24 cellular contexts compared by ENCODE assay signal in the genomic region with DNA sequence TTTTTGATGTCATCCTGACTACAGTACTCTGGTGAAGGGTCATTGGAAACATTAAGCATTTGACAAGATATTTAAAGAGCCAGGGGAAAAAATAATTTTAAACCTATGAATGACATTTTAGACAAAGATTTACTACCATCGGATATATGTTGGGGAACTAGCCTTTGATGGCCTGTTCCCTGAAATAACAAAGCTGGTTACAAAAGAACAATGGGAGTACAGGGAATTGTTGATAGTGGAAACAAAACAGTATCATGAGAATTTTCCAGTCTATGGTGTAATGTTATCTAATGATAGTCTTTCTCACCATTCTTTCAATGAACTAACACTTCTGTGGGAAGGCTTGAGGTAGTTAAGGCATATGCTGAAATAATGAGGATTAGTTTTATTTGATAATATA.
"Had no signal": no experiment of that assay in that cellular context is flagged by ENCODE, and none has a peak within 500 bp of the region (broad histone marks: within the 10 kb centered on the region; RNA-seq: fewer than 3 reads in every experiment).

No MANE protein-coding gene starts in this region.

- H3K4me1 Mint-ChIP-seq: activated B cell treated with CpG ODN at 0.5 μM for 24 hours; activated CD4-positive, alpha-beta T cell treated with anti-CD3 and anti-CD28 coated beads, Interleukin-2, amount 10 ng/mL, durations not matched to agents 24 days and 14 days; activated CD8-positive, alpha-beta memory T cell treated with anti-CD3 and anti-CD28 coated beads, Interleukin-2, amount 10 ng/mL, durations not matched to agents 7 days and 5 days; activated naive CD8-positive, alpha-beta T cell treated with anti-CD3 and anti-CD28 coated beads, Interleukin-2, amount 50 U/mL, for 24 hours; T-helper 17 cell had no signal

- DNase-seq: activated B cell treated with CpG ODN at 0.5 μM for 24 hours; activated CD4-positive, alpha-beta T cell treated with anti-CD3 and anti-CD28 coated beads for 1 hour; activated CD4-positive, alpha-beta T cell treated with anti-CD3 and anti-CD28 coated beads, Interleukin-2, amount 10 ng/mL, durations not matched to agents 24 days and 14 days; activated CD4-positive, alpha-beta T cell treated with anti-CD3 and anti-CD28 coated beads, Interleukin-2, amount 50 U/mL, for 48 hours; activated CD8-positive, alpha-beta memory T cell treated with anti-CD3 and anti-CD28 coated beads, Interleukin-2, amount 10 ng/mL, durations not matched to agents 7 days and 5 days; activated effector memory CD4-positive, alpha-beta T cell treated with Interleukin-2 at 50 U/mL for 16 hours; activated naive CD4-positive, alpha-beta T cell; activated naive CD8-positive, alpha-beta T cell treated with anti-CD3 and anti-CD28 coated beads, Interleukin-2, amount 50 U/mL, for 24 hours; activated T-cell treated with anti-CD3 and anti-CD28 coated beads, Interleukin-2, amount 50 U/mL, for 24 hours; amniotic stem cell; body of pancreas; MG63; NCI-H1105; NCI-H1436; NCI-H1694 treated with DMSO at 0.1 percent for 48 hours; NCI-H2081 treated with DMSO at 0.1 percent for 48 hours; NCI-H446; PC-3; SHP77; T-helper 17 cell; T-helper 9 cell had no signal

- ATAC-seq: activated CD8-positive, alpha-beta memory T cell treated with anti-CD3 and anti-CD28 coated beads, Interleukin-2, amount 10 ng/mL, durations not matched to agents 7 days and 5 days; activated naive CD4-positive, alpha-beta T cell treated with anti-CD3 and anti-CD28 coated beads, Interleukin-2, amount 50 U/mL, for 72 hours; activated naive CD8-positive, alpha-beta T cell treated with anti-CD3 and anti-CD28 coated beads, Interleukin-2, amount 50 U/mL, for 24 hours; body of pancreas; PC-3; T-helper 17 cell had no signal

- H3K4me3 ChIP-seq: ascending aorta, body of pancreas, MG63 had no signal

- H3K36me3 Mint-ChIP-seq: activated CD8-positive, alpha-beta memory T cell treated with anti-CD3 and anti-CD28 coated beads, Interleukin-2, amount 10 ng/mL, durations not matched to agents 7 days and 5 days; activated naive CD4-positive, alpha-beta T cell treated with anti-CD3 and anti-CD28 coated beads, Interleukin-2, amount 50 U/mL, for 72 hours had no signal

- H3K4me3 Mint-ChIP-seq: activated B cell treated with CpG ODN at 0.5 μM for 24 hours; activated CD4-positive, alpha-beta T cell treated with anti-CD3 and anti-CD28 coated beads, Interleukin-2, amount 10 ng/mL, durations not matched to agents 24 days and 14 days; activated CD8-positive, alpha-beta memory T cell treated with anti-CD3 and anti-CD28 coated beads, Interleukin-2, amount 10 ng/mL, durations not matched to agents 7 days and 5 days; activated naive CD8-positive, alpha-beta T cell treated with anti-CD3 and anti-CD28 coated beads, Interleukin-2, amount 50 U/mL, for 24 hours; activated T-cell treated with anti-CD3 and anti-CD28 coated beads, Interleukin-2, amount 50 U/mL, for 24 hours; activated T-helper 1 cell treated with anti-CD3 and anti-CD28 coated beads, Interleukin-12 subunit alpha, Interleukin-12 subunit beta, Interleukin-2, Interleukin-4 antibody, amounts not matched to agents 30 ng/mL and 10 ng/mL and 1 ng/mL, durations not matched to agents 14 hours and 24 hours and 36 hours; T-helper 17 cell had no signal

- H3K9me3 ChIP-seq: ascending aorta, body of pancreas, MG63 had no signal

- H3K27me3 ChIP-seq: ascending aorta, body of pancreas, MG63 had no signal

- H3K36me3 ChIP-seq: ascending aorta, MG63 had no signal

- H3K27me3 Mint-ChIP-seq: activated B cell treated with CpG ODN at 0.5 μM for 24 hours; activated CD4-positive, alpha-beta T cell treated with anti-CD3 and anti-CD28 coated beads, Interleukin-2, amount 10 ng/mL, durations not matched to agents 24 days and 14 days; activated CD8-positive, alpha-beta memory T cell treated with anti-CD3 and anti-CD28 coated beads, Interleukin-2, amount 10 ng/mL, durations not matched to agents 7 days and 5 days; activated naive CD8-positive, alpha-beta T cell treated with anti-CD3 and anti-CD28 coated beads, Interleukin-2, amount 50 U/mL, for 24 hours; T-helper 17 cell had no signal

- H3K27ac ChIP-seq: ascending aorta, body of pancreas had no signal

- H3K9me3 Mint-ChIP-seq: activated CD4-positive, alpha-beta T cell treated with anti-CD3 and anti-CD28 coated beads, Interleukin-2, amount 10 ng/mL, durations not matched to agents 24 days and 14 days; activated T-cell treated with anti-CD3 and anti-CD28 coated beads, Interleukin-2, amount 50 U/mL, for 24 hours; activated T-helper 1 cell treated with anti-CD3 and anti-CD28 coated beads, Interleukin-12 subunit alpha, Interleukin-12 subunit beta, Interleukin-2, Interleukin-4 antibody, amounts not matched to agents 30 ng/mL and 10 ng/mL and 1 ng/mL, durations not matched to agents 14 hours and 24 hours and 36 hours had no signal

- H3K4me1 ChIP-seq: ascending aorta, body of pancreas had no signal

- H3K27ac Mint-ChIP-seq: activated B cell treated with CpG ODN at 0.5 μM for 24 hours; activated CD4-positive, alpha-beta T cell treated with anti-CD3 and anti-CD28 coated beads, Interleukin-2, amount 10 ng/mL, durations not matched to agents 24 days and 14 days; activated CD8-positive, alpha-beta memory T cell treated with anti-CD3 and anti-CD28 coated beads, Interleukin-2, amount 10 ng/mL, durations not matched to agents 7 days and 5 days; activated naive CD4-positive, alpha-beta T cell treated with anti-CD3 and anti-CD28 coated beads, Interleukin-2, amount 50 U/mL, for 72 hours; activated naive CD8-positive, alpha-beta T cell treated with anti-CD3 and anti-CD28 coated beads, Interleukin-2, amount 50 U/mL, for 24 hours; activated T-cell treated with anti-CD3 and anti-CD28 coated beads, Interleukin-2, amount 50 U/mL, for 24 hours; activated T-helper 1 cell treated with anti-CD3 and anti-CD28 coated beads, Interleukin-12 subunit alpha, Interleukin-12 subunit beta, Interleukin-2, Interleukin-4 antibody, amounts not matched to agents 30 ng/mL and 10 ng/mL and 1 ng/mL, durations not matched to agents 14 hours and 24 hours and 36 hours; T-helper 17 cell had no signal
